In the genomic region with DNA sequence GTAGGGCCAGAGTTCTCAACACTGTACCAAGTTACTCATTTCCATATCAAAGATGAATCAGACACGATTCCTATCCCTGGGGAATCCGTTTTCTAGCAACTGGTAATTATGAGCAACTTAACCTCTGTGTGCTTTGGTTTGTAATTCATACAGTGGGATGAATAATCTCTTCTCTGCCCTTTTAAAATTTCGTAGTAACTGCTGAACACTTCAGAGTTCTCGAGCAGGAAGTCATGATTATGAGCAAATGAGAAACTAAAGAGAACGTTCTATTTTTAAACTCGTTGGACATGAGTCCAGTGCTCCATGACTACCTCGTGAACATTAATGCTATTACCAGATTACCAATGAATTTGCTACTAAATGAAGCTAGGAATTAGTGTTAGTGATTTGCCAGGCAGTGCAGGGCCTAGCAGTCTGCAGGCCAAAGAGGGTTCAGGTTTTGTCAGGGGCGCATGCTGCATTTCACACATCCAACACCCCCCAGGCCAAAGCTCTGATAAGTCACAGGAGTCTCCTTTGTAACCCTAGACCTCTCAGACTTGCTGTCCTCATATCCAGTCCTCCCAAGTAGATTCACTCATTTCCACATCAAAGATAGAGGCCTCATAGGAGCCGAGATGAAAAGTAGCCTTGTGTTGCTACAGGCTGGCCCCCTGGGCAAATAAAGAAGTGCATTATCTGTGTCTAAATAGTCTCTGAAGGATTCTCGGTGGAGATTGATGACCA, we compare ENCODE assay signal across 12 cellular contexts. TPM values are rescaled to one million over a fixed set of nuclear protein-coding genes. Genes with fewer than 3 reads are reported as not detected.
DNase-seq lines count a peak whose midpoint lies in the region; ATAC-seq lines count a peak whose summit lies in the region.
"Had no signal": no experiment of that assay in that cellular context is flagged by ENCODE, and none has a peak within 500 bp of the region (broad histone marks: within the 10 kb centered on the region; RNA-seq: fewer than 3 reads in every experiment).

No MANE protein-coding gene starts in this region.

- no peak overlapping the region for H3K27ac Mint-ChIP-seq in stimulated activated naive CD8-positive, alpha-beta T cell treated with anti-CD3 and anti-CD28 coated beads, Interleukin-15, amount 100 ng/mL, for 72 hours
- H3K27ac Mint-ChIP-seq: CD14-positive monocyte had no signal

- DNase-seq in stimulated activated naive CD8-positive, alpha-beta T cell treated with anti-CD3 and anti-CD28 coated beads, Interleukin-15, Interleukin-2, amounts not matched to agents 100 U/mL and 50 U/mL, for 24 hours: no peak
- no peak for DNase-seq in stimulated activated naive CD8-positive, alpha-beta T cell treated with anti-CD3 and anti-CD28 coated beads, Interleukin-15, amount 100 ng/mL, for 72 hours
- DNase-seq in NCI-H69 (lab: John Stamatoyannopoulos, UW) (peak; percentile 21), fibroblast of peridontal ligament (ENCODE audit: extremely low read depth) (peak; percentile 91), stromal cell of bone marrow (ENCODE audit: low read depth) (peak; percentile 95), NCI-H345 treated with DMSO at 0.1 percent for 48 hours (lab: John Stamatoyannopoulos, UW; ENCODE audit: unreplicated experiment) (no peak), mesenteric fat pad (ENCODE audit: low spot score) (no peak)
- DNase-seq: kidney, OCI-M1, retina had no signal

- H3K4me1 Mint-ChIP-seq in stimulated activated naive CD8-positive, alpha-beta T cell treated with anti-CD3 and anti-CD28 coated beads, Interleukin-15, amount 100 ng/mL, for 72 hours: no peaks in the 10 kb centered on the region
- H3K4me1 Mint-ChIP-seq: CD14-positive monocyte had no signal

- ATAC-seq in stimulated activated naive CD8-positive, alpha-beta T cell treated with anti-CD3 and anti-CD28 coated beads, Interleukin-15, Interleukin-2, amounts not matched to agents 100 U/mL and 50 U/mL, for 24 hours: peak; percentile 19
- no peak for ATAC-seq in stimulated activated naive CD8-positive, alpha-beta T cell treated with anti-CD3 and anti-CD28 coated beads, Interleukin-15, amount 100 ng/mL, for 72 hours
- no peak for ATAC-seq in HG02840 (IDR thresholded peaks at IDR 0.05; ENCODE audit: low FRiP score, unreplicated experiment)

- no peak overlapping the region for H3K4me3 Mint-ChIP-seq in stimulated activated naive CD8-positive, alpha-beta T cell treated with anti-CD3 and anti-CD28 coated beads, Interleukin-15, amount 100 ng/mL, for 72 hours
- H3K4me3 Mint-ChIP-seq: CD14-positive monocyte had no signal

- H3K9me3 Mint-ChIP-seq in stimulated activated naive CD8-positive, alpha-beta T cell treated with anti-CD3 and anti-CD28 coated beads, Interleukin-15, amount 100 ng/mL, for 72 hours: no peaks in the 10 kb centered on the region

- no peaks in the 10 kb centered on the region for H3K27me3 Mint-ChIP-seq in stimulated activated naive CD8-positive, alpha-beta T cell treated with anti-CD3 and anti-CD28 coated beads, Interleukin-15, amount 100 ng/mL, for 72 hours

RNA-seq across cellular contexts. Expression of a gene that starts 45.8 kb away (rescaled TPM):
- total RNA-seq in mesenteric fat pad: 0.93 TPM

Comparison
In these comparisons a context has a peak if more than half of its experiments do, and no peak if none do; other contexts are left out.
1. DNase-seq: peak in NCI-H69 (single experiment), fibroblast of peridontal ligament (single experiment) and stromal cell of bone marrow (single experiment); none in stimulated activated naive CD8-positive, alpha-beta T cell treated with anti-CD3 and anti-CD28 coated beads, Interleukin-15, Interleukin-2, amounts not matched to agents 100 U/mL and 50 U/mL, for 24 hours (single experiment), stimulated activated naive CD8-positive, alpha-beta T cell treated with anti-CD3 and anti-CD28 coated beads, Interleukin-15, amount 100 ng/mL, for 72 hours (0 of 2), NCI-H345 treated with DMSO at 0.1 percent for 48 hours (single experiment) and mesenteric fat pad (single experiment).